Comparison of ENCODE assay signal across 17 cellular contexts in the genomic region with DNA sequence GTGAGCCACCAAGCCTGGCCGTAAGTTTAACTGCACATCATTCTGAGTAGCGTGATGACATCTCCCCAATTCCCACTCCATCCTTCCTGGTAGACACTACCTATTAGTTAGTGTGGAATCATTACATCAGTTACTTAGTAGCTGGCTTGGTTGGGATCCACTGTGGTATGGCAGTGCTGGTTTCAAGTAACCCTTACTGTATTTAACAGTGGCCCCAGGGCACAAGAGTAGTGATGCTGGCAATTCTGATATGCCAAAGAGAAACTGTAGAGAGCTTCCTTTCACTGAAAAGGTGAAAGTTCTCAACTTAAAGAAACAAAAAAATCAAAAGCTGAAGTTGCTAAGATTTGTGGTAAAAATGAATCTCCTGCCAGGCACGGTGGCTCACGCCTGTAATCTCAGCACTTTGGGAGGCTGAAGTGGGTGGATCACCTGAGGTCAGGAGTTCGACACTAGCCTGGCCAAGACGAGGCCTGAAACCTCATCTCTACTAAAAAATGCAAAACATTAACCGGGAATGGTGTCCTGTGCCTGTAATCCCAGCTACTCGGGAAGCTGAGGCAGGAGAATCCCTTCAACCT. TPM values are rescaled to one million over a fixed set of nuclear protein-coding genes. Genes with fewer than 3 reads are reported as not detected.
A peak's percentile ranks its signal among the peaks of the same experiment; 100 is the strongest.
DNase-seq lines count a peak whose midpoint lies in the region; TF ChIP-seq lines count a peak whose summit lies in the region.
"Had no signal": no experiment of that assay in that cellular context is flagged by ENCODE, and none has a peak within 500 bp of the region (broad histone marks: within the 10 kb centered on the region; RNA-seq: fewer than 3 reads in every experiment).

No MANE protein-coding gene starts in this region.

- 83 to 88% (median 86%) methylated on average over 8 of the region's 8 CpGs for WGBS in ovary, 3 donors

- H3K4me1 ChIP-seq in HEK293 (ENCODE audit: control insufficient read depth, insufficient read depth, low read length), result no peaks in the 10 kb centered on the region
- H3K4me1 ChIP-seq in osteoblast (ENCODE audit: insufficient read depth, low read length), result peaks cover 8% of the 10 kb centered on the region
- H3K4me1 ChIP-seq in ovary (ENCODE audit: insufficient read depth), result no peaks in the 10 kb centered on the region

- CTCF ChIA-PET in HEK293 (lab: Yijun Ruan, JAX), result interaction anchor here (0.6 to 3.0 kb wide), 7 partner anchors 10 to 298 kb away, joined by 3 to 21 read pairs (median 4); no protein-coding TSS in a partner anchor
- CTCF ChIA-PET in RWPE1 (lab: Yijun Ruan, JAX), result interaction anchor here (0.7 kb wide), 1 partner anchor 60 kb away, joined by 4 read pairs; no protein-coding TSS in a partner anchor

- no peak overlapping the region for H3K27ac Mint-ChIP-seq in glutamatergic neuron (ENCODE audit: unreplicated experiment)
- H3K27ac Mint-ChIP-seq: B cell; CD8-positive, alpha-beta T cell; HFFc6 had no signal

- H3K27me3 ChIP-seq in osteoblast (ENCODE audit: insufficient read depth, low read length), result no peaks in the 10 kb centered on the region
- no peaks in the 10 kb centered on the region for H3K27me3 ChIP-seq in ovary
- H3K27me3 ChIP-seq: BLaER1 treated with 17β-estradiol and CSF1 and Interleukin-3, amounts not matched to agents 10 nM and 100 nM had no signal

- H2AFZ ChIP-seq in osteoblast (ENCODE audit: low read length), result no peak overlapping the region
- H2AFZ ChIP-seq: GM23248 had no signal

- no peak overlapping the region for H3K4me2 ChIP-seq in osteoblast (ENCODE audit: insufficient read depth, low read length)

- POLR2A ChIA-PET in HEK293 (lab: Yijun Ruan, JAX), result interaction anchor here (0.6 to 0.7 kb wide), 2 partner anchors 27 to 88 kb away, joined by 4 to 5 read pairs; no protein-coding TSS in a partner anchor
- POLR2A ChIA-PET in RWPE1 (lab: Yijun Ruan, JAX; ENCODE audit: low non-redundant PET), result interaction anchor here (0.6 kb wide), 1 partner anchor 42 kb away, joined by 10 read pairs; no protein-coding TSS in a partner anchor

- no peak overlapping the region for H3K27ac ChIP-seq in HEK293 (ENCODE audit: extremely low read depth, low read depth, low read length)
- H3K27ac ChIP-seq in RWPE1, result peak overlapping the region; percentile 100
- H3K27ac ChIP-seq in osteoblast (ENCODE audit: low read depth, low read length), result no peak overlapping the region
- H3K27ac ChIP-seq in ovary, result no peak overlapping the region
- H3K27ac ChIP-seq: BLaER1 treated with 17β-estradiol and CSF1 and Interleukin-3, amounts not matched to agents 10 nM and 100 nM; GM23248 had no signal

- DNase-seq in M059J (ENCODE audit: low read depth), result peak; percentile 63
- no peak for DNase-seq in RWPE1 (ENCODE audit: low spot score)
- peak; percentile 26 for DNase-seq in osteoblast (ENCODE audit: insufficient read length, low spot score, missing footprints)
- no peak for DNase-seq in posterior cingulate gyrus
- no peak for DNase-seq in ovary
- no peak for DNase-seq in glutamatergic neuron
- DNase-seq: Calu3; CD8-positive, alpha-beta T cell; DMS79 treated with DMSO at 0.1 percent for 48 hours; EL; GM23248; HCEC 1CT; HFFc6 had no signal

- H3K27me3 Mint-ChIP-seq in glutamatergic neuron (ENCODE audit: unreplicated experiment), result peaks cover 2% of the 10 kb centered on the region

- TF ChIP-seq CTCF in HEK293 (tag by site-specific recombination; IDR thresholded peaks at IDR 0.05) (no peak), RWPE1 (conservative IDR thresholded peaks at IDR 0.05; ENCODE audit: low read depth) (no peak), osteoblast (IDR thresholded peaks at IDR 0.05; ENCODE audit: extremely low read depth, low read depth, low read length) (no peak), ovary (IDR thresholded peaks at IDR 0.05) (no peak), glutamatergic neuron (IDR thresholded peaks at IDR 0.05; ENCODE audit: partially characterized antibody, unreplicated experiment) (no peak)

- peaks cover 3% of the 10 kb centered on the region for H3K4me1 Mint-ChIP-seq in glutamatergic neuron (ENCODE audit: low read depth, unreplicated experiment)

- H3K4me3 ChIP-seq in HEK293 (ENCODE audit: low read depth, low read length) (no peak overlapping the region), osteoblast (ENCODE audit: insufficient read depth, low read length) (no peak overlapping the region), ovary (no peak overlapping the region)
- H3K4me3 ChIP-seq: BLaER1 treated with 17β-estradiol and CSF1 and Interleukin-3, amounts not matched to agents 10 nM and 100 nM; GM23248 had no signal

- no peaks in the 10 kb centered on the region for H3K9me3 ChIP-seq in HEK293 (ENCODE audit: control insufficient read depth, insufficient read depth, low read depth, low read length)
- no peaks in the 10 kb centered on the region for H3K9me3 ChIP-seq in osteoblast (ENCODE audit: low read depth, low read length)
- no peaks in the 10 kb centered on the region for H3K9me3 ChIP-seq in ovary
- H3K9me3 ChIP-seq: BLaER1 treated with 17β-estradiol and CSF1 and Interleukin-3, amounts not matched to agents 10 nM and 100 nM had no signal

- H3K4me3 Mint-ChIP-seq in glutamatergic neuron (ENCODE audit: unreplicated experiment), result no peak overlapping the region
- H3K4me3 Mint-ChIP-seq: B cell, HFFc6 had no signal

- intact Hi-C loops in posterior cingulate gyrus (cut with DNase I) (loop anchor here (5.0 kb wide), 2 partner anchors 83 to 233 kb away; no protein-coding TSS in a partner anchor), ovary (cut with DNase I) (loop anchor here in 2 of 4 donors (5.0 to 10.0 kb wide), 2 partner anchors 91 to 233 kb away; no protein-coding TSS in a partner anchor)

- H3K36me3 Mint-ChIP-seq in glutamatergic neuron (ENCODE audit: unreplicated experiment), result no peaks in the 10 kb centered on the region
- H3K36me3 Mint-ChIP-seq: CD8-positive, alpha-beta T cell had no signal

- no peak for TF ChIP-seq EP300 in ovary (IDR thresholded peaks at IDR 0.05)

- no peaks in the 10 kb centered on the region for H4K20me1 ChIP-seq in osteoblast (ENCODE audit: insufficient read depth, low read length)

- H3K79me2 ChIP-seq in osteoblast (ENCODE audit: insufficient read depth, low read length), result no peaks in the 10 kb centered on the region

- no peaks in the 10 kb centered on the region for H3K9me3 Mint-ChIP-seq in glutamatergic neuron (ENCODE audit: unreplicated experiment)
- H3K9me3 Mint-ChIP-seq: CD8-positive, alpha-beta T cell; HFFc6 had no signal

- H3K36me3 ChIP-seq in HEK293 (ENCODE audit: control insufficient read depth in 2 of 2, insufficient read depth in 1 of 2, low read length in 2 of 2) (no peaks in the 10 kb centered on the region), osteoblast (ENCODE audit: insufficient read depth, low read length) (no peaks in the 10 kb centered on the region), ovary (no peaks in the 10 kb centered on the region)
- H3K36me3 ChIP-seq: BLaER1 treated with 17β-estradiol and CSF1 and Interleukin-3, amounts not matched to agents 10 nM and 100 nM had no signal

- no peak for TF ChIP-seq POLR2A in ovary (IDR thresholded peaks at IDR 0.05)

TF ChIP-seq in HEK293, 187 proteins besides CTCF, POLR2A, EP300 and RAD21 (continues in another document):
- no peak for TF ChIP-seq RBAK (tag by site-specific recombination; IDR thresholded peaks at IDR 0.05)
- no peak for TF ChIP-seq IKZF3 (tag by site-specific recombination; IDR thresholded peaks at IDR 0.05)
- TF ChIP-seq ZSCAN23 (tag by site-specific recombination; IDR thresholded peaks at IDR 0.05), result no peak
- TF ChIP-seq REPIN1 (tag by site-specific recombination; IDR thresholded peaks at IDR 0.05; ENCODE audit: low read depth), result no peak
- TF ChIP-seq ZNF174 (tag by site-specific recombination; IDR thresholded peaks at IDR 0.05), result no peak
- TF ChIP-seq, protein P1, sequence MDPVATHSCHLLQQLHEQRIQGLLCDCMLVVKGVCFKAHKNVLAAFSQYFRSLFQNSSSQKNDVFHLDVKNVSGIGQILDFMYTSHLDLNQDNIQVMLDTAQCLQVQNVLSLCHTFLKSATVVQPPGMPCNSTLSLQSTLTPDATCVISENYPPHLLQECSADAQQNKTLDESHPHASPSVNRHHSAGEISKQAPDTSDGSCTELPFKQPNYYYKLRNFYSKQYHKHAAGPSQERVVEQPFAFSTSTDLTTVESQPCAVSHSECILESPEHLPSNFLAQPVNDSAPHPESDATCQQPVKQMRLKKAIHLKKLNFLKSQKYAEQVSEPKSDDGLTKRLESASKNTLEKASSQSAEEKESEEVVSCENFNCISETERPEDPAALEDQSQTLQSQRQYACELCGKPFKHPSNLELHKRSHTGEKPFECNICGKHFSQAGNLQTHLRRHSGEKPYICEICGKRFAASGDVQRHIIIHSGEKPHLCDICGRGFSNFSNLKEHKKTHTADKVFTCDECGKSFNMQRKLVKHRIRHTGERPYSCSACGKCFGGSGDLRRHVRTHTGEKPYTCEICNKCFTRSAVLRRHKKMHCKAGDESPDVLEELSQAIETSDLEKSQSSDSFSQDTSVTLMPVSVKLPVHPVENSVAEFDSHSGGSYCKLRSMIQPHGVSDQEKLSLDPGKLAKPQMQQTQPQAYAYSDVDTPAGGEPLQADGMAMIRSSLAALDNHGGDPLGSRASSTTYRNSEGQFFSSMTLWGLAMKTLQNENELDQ (tag by site-specific recombination; IDR thresholded peaks at IDR 0.05; ENCODE audit: low read depth), result no peak
- TF ChIP-seq PRDM1 (tag by site-specific recombination; IDR thresholded peaks at IDR 0.05), result peak; percentile 78

RNA-seq across cellular contexts. Expression of a gene that starts 27.2 kb away (rescaled TPM):
- total RNA-seq in M059J (2014; rRNA removed; shearing (Covaris generic)), result 2.6 and 2.7 TPM in 2 replicates
- 26.8 and 27.5 TPM in 2 replicates for total RNA-seq in osteoblast
- total RNA-seq in ovary, result 10 to 100 TPM in 5 of 7 donors, 1 to 10 TPM in 2; 8.7 to 24.9 (median 12.8) TPM
- polyA plus RNA-seq in ovary, result 10 to 100 TPM in 1 of 2 donors, 1 to 10 TPM in 1; 5.5 to 16.1 TPM
- total RNA-seq in glutamatergic neuron (ENCODE audit: unreplicated experiment), result not detected
- total RNA-seq: G401 had no signal

RNA-seq across cellular contexts. Expression of a gene that starts 35.2 kb away (rescaled TPM):
- total RNA-seq in M059J (2014; rRNA removed; shearing (Covaris generic)), result 19.0 and 36.1 TPM in 2 replicates
- total RNA-seq in osteoblast, result 62.5 and 65.9 TPM in 2 replicates
- 10 to 100 TPM; 33.5 to 76.9 (median 59.9) TPM for total RNA-seq in ovary
- 10 to 100 TPM; 34.1 to 53.0 TPM for polyA plus RNA-seq in ovary
- total RNA-seq in glutamatergic neuron (ENCODE audit: unreplicated experiment), result 71.0 TPM

Comparison
In these comparisons a context has a peak if more than half of its experiments do, and no peak if none do; other contexts are left out.
1. DNase-seq: peak in M059J (single experiment) and osteoblast (single experiment); none in RWPE1 (single experiment), posterior cingulate gyrus (0 of 10), ovary (0 of 5) and glutamatergic neuron (single experiment).